8 cellular contexts compared by ENCODE assay signal in the genomic region with DNA sequence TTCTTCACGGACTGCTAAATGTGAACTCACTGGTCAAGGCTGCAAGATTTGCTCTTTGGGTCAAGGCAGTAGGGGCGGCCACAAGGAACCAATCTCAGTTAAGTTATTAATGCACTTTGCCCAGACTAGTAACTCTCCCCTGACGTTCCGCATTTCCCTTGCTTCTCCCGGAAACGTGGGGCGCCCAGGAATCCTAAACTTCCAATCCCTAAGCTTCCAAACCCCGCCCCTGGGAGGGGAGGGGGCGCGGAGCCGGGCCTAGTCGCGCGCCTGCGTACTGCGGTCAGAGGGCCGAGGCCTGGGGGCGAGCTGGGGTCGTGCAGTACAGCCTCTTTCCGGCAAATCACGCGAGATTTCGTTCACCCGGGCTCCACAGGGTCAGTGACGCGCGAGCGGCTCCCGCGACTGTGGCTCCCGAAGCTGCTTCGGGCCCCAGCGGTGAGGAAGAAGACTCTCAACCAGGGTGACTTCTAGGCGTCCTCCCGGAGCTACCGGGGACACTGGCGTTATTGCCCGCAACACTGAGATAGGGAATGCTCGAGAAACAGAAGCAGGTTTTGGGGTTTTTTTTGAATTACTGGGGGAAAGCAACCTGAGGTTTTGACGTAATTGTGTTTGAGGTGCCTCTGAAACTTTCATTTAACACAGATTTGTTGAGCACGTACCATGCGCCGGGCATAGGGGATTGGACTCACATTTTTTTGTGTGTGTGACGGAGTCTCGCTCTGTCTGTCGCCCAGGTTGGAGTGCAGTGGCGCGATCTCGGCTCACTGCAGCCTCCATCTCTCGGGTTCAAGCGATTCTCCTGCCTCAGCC. TPM values are rescaled to one million over a fixed set of nuclear protein-coding genes. Genes with fewer than 3 reads are reported as not detected.
DNase-seq lines count a peak whose midpoint lies in the region; ATAC-seq, FAIRE-seq and TF ChIP-seq lines count a peak whose summit lies in the region.

PTGR2 (plus strand) TSS at position 265 of the 816 bp plus-strand sequence. CDS start 7,032 bp downstream, outside the sequence.

- H2AFZ ChIP-seq in keratinocyte (ENCODE audit: control insufficient read depth, low read length), result peak within 1 kb of the TSS; percentile 85

- no peaks in the 10 kb centered on the region for H3K27me3 ChIP-seq in keratinocyte (ENCODE audit: control insufficient read depth, extremely low read depth, insufficient read depth, low read length)

- H3K9me1 ChIP-seq in keratinocyte (ENCODE audit: control insufficient read depth, extremely low read depth, insufficient read depth, low read length), result no peaks in the 10 kb centered on the region

- DNase-seq in AG08396 (ENCODE audit: low spot score) (peak; percentile 99), NCI-H446 treated with DMSO at 0.1 percent for 48 hours (lab: John Stamatoyannopoulos, UW) (peak; percentile 88), cerebellar nuclear complex (lab: John Stamatoyannopoulos, UW) (peak; percentile 69 to 71), keratinocyte (ENCODE audit: low read depth, low spot score) (peak; percentile 44)
- DNase-seq in activated CD4-positive, CD25-positive, alpha-beta regulatory T cell treated with anti-CD3 and anti-CD28 coated beads, Interleukin-2, amount 50 U/mL, for 72 hours, result peak; percentile 85
- DNase-seq in stimulated activated CD4-positive, alpha-beta T cell treated with anti-CD3 and anti-CD28 coated beads, Interleukin-12 subunit alpha, Interleukin-12 subunit beta, amount 100 ng/mL, for 48 hours (ENCODE audit: low read depth in 2 of 3, low spot score in 1 of 3), result peak; percentile 79 to 85 (median 81)

- ATAC-seq in GM19025 (IDR thresholded peaks at IDR 0.05; ENCODE audit: low read depth, unreplicated experiment) (peak; percentile 87), HG03354 (IDR thresholded peaks at IDR 0.05; ENCODE audit: poor library complexity, severe bottlenecking, unreplicated experiment) (peak; percentile 91)

- H3K79me2 ChIP-seq in keratinocyte (ENCODE audit: control insufficient read depth, insufficient read depth, low read length), result peaks cover 10% of the 10 kb centered on the region

- dilution Hi-C loops in keratinocyte (cut with MboI; ENCODE audit: extremely low pct_ligation_motif_present, low sequenced_read_pairs), result no loop called here

- H3K9ac ChIP-seq in keratinocyte (ENCODE audit: control insufficient read depth, extremely low read depth, insufficient read depth, low read length), result peak within 1 kb of the TSS; percentile 99

- H3K4me2 ChIP-seq in keratinocyte (ENCODE audit: control insufficient read depth, extremely low read depth, insufficient read depth, low read depth, low read length), result peak within 1 kb of the TSS; percentile 100

- H3K9me3 ChIP-seq in keratinocyte (ENCODE audit: control insufficient read depth, low read depth, low read length), result no peaks in the 10 kb centered on the region

- TF ChIP-seq CTCF in keratinocyte (optimal IDR thresholded peaks at IDR 0.05 in 1 of 3, IDR thresholded peaks at IDR 0.05 in 1 of 3, conservative IDR thresholded peaks at IDR 0.05 in 1 of 3; ENCODE audit: extremely low read depth in 1 of 3, insufficient read depth in 2 of 3, low read length in 3 of 3), result peak in 2 of 3 experiments; percentile 19 to 23

- H3K4me1 ChIP-seq in keratinocyte (ENCODE audit: control insufficient read depth, extremely low read depth, insufficient read depth, low read length), result peaks cover 19% of the 10 kb centered on the region

- peak within 1 kb of the TSS; percentile 98 for H3K27ac ChIP-seq in keratinocyte (ENCODE audit: control insufficient read depth, insufficient read depth, low read length)

- peak within 1 kb of the TSS; percentile 60 to 94 (median 85) for H3K4me3 ChIP-seq in keratinocyte (ENCODE audit: control insufficient read depth in 2 of 3, extremely low read depth in 1 of 3, insufficient read depth in 2 of 3, low read depth in 1 of 3, low read length in 3 of 3)

- no peaks in the 10 kb centered on the region for H4K20me1 ChIP-seq in keratinocyte (ENCODE audit: control insufficient read depth, extremely low read depth, insufficient read depth, low read length)

- no peaks in the 10 kb centered on the region for H3K36me3 ChIP-seq in keratinocyte (ENCODE audit: control insufficient read depth in 2 of 2, extremely low read depth in 1 of 2, insufficient read depth in 2 of 2, low read length in 2 of 2)

- FAIRE-seq in keratinocyte (lab: Jason Lieb, UNC), result peak; percentile 48

RNA-seq across cellular contexts. Expression of gene PTGR2, which starts in this region (rescaled TPM):
- 5.0 to 19.5 TPM (median 8.2 TPM) in 3 replicates for polyA plus RNA-seq in keratinocyte
- 60.7 TPM for polyA plus RNA-seq in keratinocyte (2011; ENCODE audit: low read depth)
- polyA plus RNA-seq in keratinocyte (2011; cell fraction: cytosol; rRNA removed), result 4.7 and 10.6 TPM in 2 replicates
- 11.6 and 12.2 TPM in 2 replicates for polyA plus RNA-seq in keratinocyte (2011; cell fraction: nucleus; rRNA removed)
- polyA plus RNA-seq in keratinocyte (2012; ENCODE audit: low replicate concordance), result 5.4 and 6.9 TPM in 2 replicates
- polyA minus RNA-seq in keratinocyte, result 2.1 to 6.9 TPM (median 3.7 TPM) in 3 replicates
- polyA minus RNA-seq in keratinocyte (2011; cell fraction: cytosol; rRNA and poly(A)+ RNA removed), result 1.2 TPM
- polyA minus RNA-seq in keratinocyte (2011; cell fraction: nucleus; rRNA and poly(A)+ RNA removed), result 4.5 and 12.8 TPM in 2 replicates

Comparison
In these comparisons a context has a peak if more than half of its experiments do, and no peak if none do; other contexts are left out.
1. Peak in every context shown above with its lines: DNase-seq, ATAC-seq, H3K4me3 ChIP-seq and H3K27ac ChIP-seq.
2. DNase-seq: peak in every context shown above with its lines; median percentile 99 in AG08396; 88 in NCI-H446 treated with DMSO at 0.1 percent for 48 hours; 85 in activated CD4-positive, CD25-positive, alpha-beta regulatory T cell treated with anti-CD3 and anti-CD28 coated beads, Interleukin-2, amount 50 U/mL, for 72 hours; 81 in stimulated activated CD4-positive, alpha-beta T cell treated with anti-CD3 and anti-CD28 coated beads, Interleukin-12 subunit alpha, Interleukin-12 subunit beta, amount 100 ng/mL, for 48 hours; 70 in cerebellar nuclear complex; 44 in keratinocyte.